In the genomic region with DNA sequence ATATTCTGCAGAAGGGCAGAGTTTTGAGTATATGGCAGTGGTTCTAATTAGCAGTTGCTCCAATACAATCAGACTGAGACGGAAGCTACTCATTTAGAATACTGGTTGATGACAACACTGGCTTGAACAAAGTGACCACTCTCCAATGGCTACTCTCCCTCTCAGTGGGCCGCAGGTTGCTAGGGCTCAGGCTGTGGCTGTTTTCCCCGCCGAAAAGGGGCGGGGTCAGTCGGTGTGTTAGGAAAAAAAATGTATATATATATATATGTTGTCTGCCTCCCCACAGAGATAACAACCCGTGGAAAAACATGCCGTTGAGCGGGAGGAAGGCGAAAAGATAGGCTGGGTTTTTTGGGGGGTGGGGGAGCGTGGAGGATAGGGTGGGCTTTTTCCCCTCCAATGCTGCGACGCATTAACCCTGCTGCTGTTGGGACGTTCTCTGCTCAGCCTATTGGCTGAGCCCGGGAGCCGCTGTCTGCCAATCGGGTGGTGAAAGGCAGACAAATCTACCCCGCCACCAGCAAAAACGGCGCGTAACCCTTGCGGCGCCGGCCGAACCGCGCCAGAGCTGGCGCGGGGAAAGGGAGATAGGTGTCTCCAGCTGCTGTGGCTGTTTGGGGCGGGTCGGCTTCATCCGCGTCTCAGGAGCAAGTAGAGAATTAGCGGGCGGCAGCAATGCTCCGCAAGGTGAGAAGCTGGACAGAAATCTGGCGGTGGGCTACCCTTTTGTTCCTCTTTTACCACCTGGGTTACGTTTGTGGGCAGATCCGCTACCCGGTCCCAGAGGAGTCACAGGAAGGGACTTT, we compare ENCODE assay signal across 8 cellular contexts. TPM values are rescaled to one million over a fixed set of nuclear protein-coding genes. Genes with fewer than 3 reads are reported as not detected.
DNase-seq lines count a peak whose midpoint lies in the region; ATAC-seq and TF ChIP-seq lines count a peak whose summit lies in the region.

A gene (plus strand): TSS at position 532 of the 806 bp plus-strand sequence. CDS start 144 bp downstream, at position 676.

- no peaks in the 10 kb centered on the region for H3K27me3 Mint-ChIP-seq in nephron (ENCODE audit: low read depth)
- peaks cover 66% of the 10 kb centered on the region for H3K27me3 Mint-ChIP-seq in T-helper 2 cell treated with Interferon-gamma antibody and Interleukin-4, amounts not matched to agents 5 μg/mL and 100 μg/mL, for 36 hours (ENCODE audit: low read depth)

- peaks cover 82% of the 10 kb centered on the region for H3K36me3 Mint-ChIP-seq in nephron (ENCODE audit: low read depth)
- H3K36me3 Mint-ChIP-seq in T-helper 2 cell treated with Interferon-gamma antibody and Interleukin-4, amounts not matched to agents 5 μg/mL and 100 μg/mL, for 36 hours (ENCODE audit: low read depth) = no peaks in the 10 kb centered on the region

- no peak for TF ChIP-seq CTCF in GM12864 (IDR thresholded peaks at IDR 0.05; ENCODE audit: low read depth, low read length, missing control alignments)
- TF ChIP-seq CTCF in epithelial cell of esophagus (IDR thresholded peaks at IDR 0.05; ENCODE audit: insufficient read depth, low read depth, low read length, missing control alignments) = no peak
- TF ChIP-seq CTCF in nephron (IDR thresholded peaks at IDR 0.05; ENCODE audit: unreplicated experiment in 3 of 3) = no peak

- no peak for ATAC-seq in GM21360 (IDR thresholded peaks at IDR 0.05; ENCODE audit: unreplicated experiment)

- peak within 1 kb of the TSS; percentile 6 for H3K4me3 ChIP-seq in GM12864 (ENCODE audit: low read depth, low read length)
- peak within 1 kb of the TSS; percentile 42 for H3K4me3 ChIP-seq in epithelial cell of esophagus (ENCODE audit: low read length)

- peak within 1 kb of the TSS; percentile 37 to 79 (median 75) for H3K27ac Mint-ChIP-seq in nephron
- no peak within 1 kb of the TSS for H3K27ac Mint-ChIP-seq in T-helper 2 cell treated with Interferon-gamma antibody and Interleukin-4, amounts not matched to agents 5 μg/mL and 100 μg/mL, for 36 hours

- H3K9me3 Mint-ChIP-seq in nephron = peaks cover 41% of the 10 kb centered on the region
- H3K9me3 Mint-ChIP-seq in T-helper 2 cell treated with Interferon-gamma antibody and Interleukin-4, amounts not matched to agents 5 μg/mL and 100 μg/mL, for 36 hours = no peaks in the 10 kb centered on the region

- H3K4me1 Mint-ChIP-seq in nephron = peaks cover 37% of the 10 kb centered on the region
- H3K4me1 Mint-ChIP-seq in T-helper 2 cell treated with Interferon-gamma antibody and Interleukin-4, amounts not matched to agents 5 μg/mL and 100 μg/mL, for 36 hours (ENCODE audit: low read depth) = no peaks in the 10 kb centered on the region

- H3K4me3 Mint-ChIP-seq in nephron = peak within 1 kb of the TSS; percentile 75 to 90 (median 86)
- H3K4me3 Mint-ChIP-seq in T-helper 2 cell treated with Interferon-gamma antibody and Interleukin-4, amounts not matched to agents 5 μg/mL and 100 μg/mL, for 36 hours = no peak within 1 kb of the TSS

- no peak for DNase-seq in GM12864 (ENCODE audit: low read depth)
- DNase-seq in NCI-H345 (lab: John Stamatoyannopoulos, UW) = peak; percentile 79
- peak; percentile 19 for DNase-seq in epithelial cell of esophagus (ENCODE audit: low read depth)
- DNase-seq in T-helper 2 cell treated with Interferon-gamma antibody and Interleukin-4, amounts not matched to agents 5 μg/mL and 100 μg/mL, for 36 hours (ENCODE audit: low spot score) = no peak
- DNase-seq in activated CD8-positive, alpha-beta memory T cell treated with anti-CD3 and anti-CD28 coated beads, Interleukin-2, amount 50 U/mL, for 4 hours = no peak
- DNase-seq in ureter (ENCODE audit: low spot score) = no peak

RNA-seq across cellular contexts. Expression of the gene that starts here (rescaled TPM):
- total RNA-seq in ureter = 3.6 TPM

Comparison
In these comparisons a context has a peak if more than half of its experiments do, and no peak if none do; other contexts are left out.
1. DNase-seq: peak in NCI-H345 (single experiment) and epithelial cell of esophagus (single experiment); none in GM12864 (single experiment), T-helper 2 cell treated with Interferon-gamma antibody and Interleukin-4, amounts not matched to agents 5 μg/mL and 100 μg/mL, for 36 hours (single experiment), activated CD8-positive, alpha-beta memory T cell treated with anti-CD3 and anti-CD28 coated beads, Interleukin-2, amount 50 U/mL, for 4 hours (single experiment) and ureter (single experiment).